6 cellular contexts compared by ENCODE assay signal in the genomic region with DNA sequence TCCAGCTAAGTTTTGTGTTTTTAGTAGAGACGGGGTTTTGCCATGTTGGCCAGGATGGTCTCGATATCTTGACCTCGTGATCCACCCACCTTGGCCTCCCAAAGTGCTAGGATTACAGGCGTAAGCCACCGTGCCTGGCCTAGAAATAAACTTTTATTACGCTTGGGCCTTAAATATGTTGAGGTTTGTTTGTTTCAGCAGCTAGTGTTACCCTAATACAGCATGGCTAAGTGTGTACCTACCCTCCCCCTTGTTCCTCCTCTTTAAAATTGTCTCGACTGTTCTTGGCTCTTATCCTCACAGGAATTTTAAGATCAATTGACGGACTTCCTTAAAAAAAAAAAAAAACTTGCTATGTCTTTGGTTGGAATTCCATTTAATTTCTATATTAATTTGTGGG.
DNase-seq lines count a peak whose midpoint lies in the region; ATAC-seq, FAIRE-seq and TF ChIP-seq lines count a peak whose summit lies in the region.
"Not testable (repeated sequence)": the region's sequence is repeated elsewhere in the genome, so short reads cannot be mapped to it uniquely, and the experiment has no call there.

No MANE protein-coding gene starts in this region.

- not testable (repeated sequence) for H3K4me1 Mint-ChIP-seq in osteocyte (ENCODE audit: unreplicated experiment)

- POLR2A ChIA-PET in K562 (lab: Yijun Ruan, JAX); HepG2 (lab: Yijun Ruan, JAX): not testable (repeated sequence)

- H3K27me3 ChIP-seq in K562 (ENCODE audit: control insufficient read depth in 2 of 2, insufficient read depth in 2 of 2, low read length in 2 of 2) = peaks cover 2 to 17% of the 10 kb centered on the region in 2 experiments; a peak in 3 of 5 replicates
- H3K27me3 ChIP-seq in esophagus muscularis mucosa = not testable (repeated sequence)
- peaks cover 0 to 22% of the 10 kb centered on the region in 2 experiments; a peak in 1 of 5 replicates for H3K27me3 ChIP-seq in HepG2 (ENCODE audit: control insufficient read depth in 1 of 2, insufficient read depth in 2 of 2, low read length in 2 of 2)

- H3K9me3 ChIP-seq in K562 (replicated peaks; ENCODE audit: control insufficient read depth, insufficient read depth, low read depth, low read length); esophagus muscularis mucosa; HepG2 (ENCODE audit: low read length): not testable (repeated sequence)

- H3K36me3 Mint-ChIP-seq in osteocyte (ENCODE audit: unreplicated experiment) = not testable (repeated sequence)

- H4K20me1 ChIP-seq in K562 (replicated peaks; ENCODE audit: control insufficient read depth, insufficient read depth, low read length); HepG2 (ENCODE audit: insufficient read depth, low read length): not testable (repeated sequence)

- H3K36me3 ChIP-seq in K562 (ENCODE audit: control insufficient read depth, insufficient read depth, low read length); esophagus muscularis mucosa; HepG2 (replicated peaks in 1 of 2; ENCODE audit: control insufficient read depth in 1 of 2, insufficient read depth in 2 of 2, low read length in 2 of 2): not testable (repeated sequence)

- H3K27ac ChIP-seq in K562 (ENCODE audit: extremely low read depth, low read depth, low read length); esophagus muscularis mucosa (replicated peaks in 1 of 4); HepG2 (ENCODE audit: extremely low read length, insufficient read depth, low read length): not testable (repeated sequence)

- not testable (repeated sequence) for TF ChIP-seq EP300 in K562 (IDR thresholded peaks at IDR 0.05; ENCODE audit: low read length); esophagus muscularis mucosa (IDR thresholded peaks at IDR 0.05); HepG2 (IDR thresholded peaks at IDR 0.05; ENCODE audit: low read depth in 2 of 2, low read length in 2 of 2); HepG2 (CRISPR knock-in tag; IDR thresholded peaks at IDR 0.05; ENCODE audit: borderline replicate concordance)

- not testable (repeated sequence) for H3K4me2 ChIP-seq in K562 (ENCODE audit: insufficient read depth, low read length); HepG2 (ENCODE audit: low read depth, low read length)

- not testable (repeated sequence) for H3K9me3 Mint-ChIP-seq in osteocyte (ENCODE audit: unreplicated experiment)

- not testable (repeated sequence) for H3K27ac Mint-ChIP-seq in osteocyte (ENCODE audit: unreplicated experiment)

- FAIRE-seq in K562 (lab: Jason Lieb, UNC); HepG2 (lab: Jason Lieb, UNC): not testable (repeated sequence)

- not testable (repeated sequence) for TF ChIP-seq POLR2A in K562 (conservative IDR thresholded peaks at IDR 0.05); esophagus muscularis mucosa (IDR thresholded peaks at IDR 0.05; ENCODE audit: low read depth); HepG2 (IDR thresholded peaks at IDR 0.05; ENCODE audit: insufficient read depth in 1 of 2, low read depth in 2 of 2, low read length in 2 of 2)

- in situ Hi-C loops in K562 (cut with MboI); HepG2 (cut with HindIII; ENCODE audit: extremely low pct_ligation_motif_present, low pct_unique_long_range_greater_than_20kb): not testable (repeated sequence)

- TF ChIP-seq CTCF in K562 (IDR thresholded peaks at IDR 0.05 in 2 of 3, conservative IDR thresholded peaks at IDR 0.05 in 1 of 3; ENCODE audit: insufficient read depth in 2 of 3, low read depth in 1 of 3, low read length in 3 of 3); esophagus muscularis mucosa (IDR thresholded peaks at IDR 0.05); HepG2 (CRISPR knock-in tag; IDR thresholded peaks at IDR 0.05); osteocyte (IDR thresholded peaks at IDR 0.05): not testable (repeated sequence)

- not testable (repeated sequence) for H3K9ac ChIP-seq in K562 (ENCODE audit: insufficient read depth in 1 of 2, low read depth in 2 of 2, low read length in 2 of 2); HepG2 (ENCODE audit: insufficient read depth, low read depth, low read length)

- not testable (repeated sequence) for TF ChIP-seq RAD21 in K562 (CRISPR knock-in tag; conservative IDR thresholded peaks at IDR 0.05 in 1 of 2, IDR thresholded peaks at IDR 0.05 in 1 of 2); HepG2 (CRISPR knock-in tag; IDR thresholded peaks at IDR 0.05)

- ATAC-seq in K562, left lobe of liver, HepG2: not testable (repeated sequence)

- not testable (repeated sequence) for DNase-seq in K562 (ENCODE audit: extremely low read depth in 1 of 4, low spot score in 3 of 4); HepG2 (ENCODE audit: low spot score)
- DNase-seq in esophagus muscularis mucosa (ENCODE audit: extremely low spot score) (peak; percentile 3), left lobe of liver (ENCODE audit: low spot score) (peak; percentile 6), mesenteric fat pad (ENCODE audit: low spot score) (peak; percentile 37), osteocyte (ENCODE audit: extremely low spot score, unreplicated experiment) (peak; percentile 13)

- H3K4me3 ChIP-seq in K562; esophagus muscularis mucosa; HepG2 (replicated peaks in 1 of 3; ENCODE audit: insufficient read depth in 1 of 3, low read depth in 2 of 3, low read length in 3 of 3): not testable (repeated sequence)

- not testable (repeated sequence) for H2AFZ ChIP-seq in K562 (ENCODE audit: low read depth, low read length); HepG2 (ENCODE audit: low read length)

- intact Hi-C loops in K562 (cut with micrococcal nuclease); esophagus muscularis mucosa (cut with DNase I); HepG2 (cut with micrococcal nuclease; ENCODE audit: unreplicated experiment): not testable (repeated sequence)

- H3K27me3 Mint-ChIP-seq in osteocyte (ENCODE audit: unreplicated experiment) = peaks cover 42% of the 10 kb centered on the region

- H3K4me3 Mint-ChIP-seq in osteocyte (ENCODE audit: unreplicated experiment) = not testable (repeated sequence)

- not testable (repeated sequence) for H3K79me2 ChIP-seq in K562 (ENCODE audit: control insufficient read depth, insufficient read depth, low read length); HepG2 (ENCODE audit: insufficient read depth, low read length)

- CTCF ChIA-PET in K562 (lab: Yijun Ruan, JAX; ENCODE audit: low intra/inter-chr PET ratio); HepG2 (lab: Yijun Ruan, JAX; ENCODE audit: low intra/inter-chr PET ratio, low total read pairs): not testable (repeated sequence)

- BruUV-seq in K562 (replicated peaks; lab: Mats Ljungman, UMichigan); HepG2 (replicated peaks; lab: Mats Ljungman, UMichigan): not testable (repeated sequence)

- not testable (repeated sequence) for H3K4me1 ChIP-seq in K562 (replicated peaks in 1 of 2; ENCODE audit: control insufficient read depth in 2 of 2, insufficient read depth in 2 of 2, low read length in 2 of 2); esophagus muscularis mucosa; HepG2 (ENCODE audit: insufficient read depth, low read length)

- WGBS in K562 (ENCODE audit: insufficient coverage, low coverage, missing lambda C conversion rate) = 0% methylated on average over 8 of the region's 8 CpGs
- 89% methylated on average over 8 of the region's 8 CpGs for WGBS in esophagus muscularis mucosa
- WGBS in HepG2 (ENCODE audit: low lambda C conversion rate) = 36% methylated on average over 8 of the region's 8 CpGs

- not testable (repeated sequence) for H3K9me1 ChIP-seq in K562 (ENCODE audit: control insufficient read depth, insufficient read depth, low read length)

TF ChIP-seq in K562, 482 proteins besides CTCF, POLR2A, EP300 and RAD21:
- peak; percentile 84; the same call in 1 of the 2 replicates for TF ChIP-seq ZNF12 (CRISPR knock-in tag; IDR thresholded peaks at IDR 0.05)

TF ChIP-seq in HepG2, 621 proteins besides CTCF, POLR2A, EP300 and RAD21:
- TF ChIP-seq ZNF12 (CRISPR knock-in tag; IDR thresholded peaks at IDR 0.05) = peak; percentile 88
